1 cellular context compared by ENCODE assay signal in genomic region chr16:11742536-11743307, GRCh38.
TF ChIP-seq lines count a peak whose summit lies in the region.

TXNDC11 (minus strand) TSS chr16:11742857; CDS start chr16:11742730, 127 bp downstream.

TF ChIP-seq in WTC11, 78 proteins besides CTCF, POLR2A, EP300 and RAD21 (continued from another document and continues in another):
- no peak for TF ChIP-seq ARID4B (CRISPR knock-in tag; IDR thresholded peaks at IDR 0.05; ENCODE audit: borderline replicate concordance)
- no peak for TF ChIP-seq E2F1 (CRISPR knock-in tag; IDR thresholded peaks at IDR 0.05)
- no peak for TF ChIP-seq CDX4 (CRISPR knock-in tag; IDR thresholded peaks at IDR 0.05; ENCODE audit: borderline replicate concordance)
- TF ChIP-seq SP1 (CRISPR knock-in tag; conservative IDR thresholded peaks at IDR 0.05): peak; percentile 97
- TF ChIP-seq E2F5 (CRISPR knock-in tag; IDR thresholded peaks at IDR 0.05): peak; percentile 82; the same call in 1 of the 2 replicates
- TF ChIP-seq ZNF263 (CRISPR knock-in tag; IDR thresholded peaks at IDR 0.05; ENCODE audit: low read depth): no peak
- no peak for TF ChIP-seq ZNF281 (CRISPR knock-in tag; IDR thresholded peaks at IDR 0.05)
- TF ChIP-seq ZNF121 (CRISPR knock-in tag; IDR thresholded peaks at IDR 0.05): no peak; the same call in 1 of the 2 replicates
- peak; percentile 89 for TF ChIP-seq FOXP1 (CRISPR knock-in tag; IDR thresholded peaks at IDR 0.05; ENCODE audit: borderline replicate concordance)
- no peak for TF ChIP-seq USF2 (CRISPR knock-in tag; IDR thresholded peaks at IDR 0.05)
- TF ChIP-seq E2F4 (CRISPR knock-in tag; IDR thresholded peaks at IDR 0.05; ENCODE audit: borderline replicate concordance, low read depth): peak; percentile 64; the same call in 1 of the 2 replicates
- TF ChIP-seq ESRRA (CRISPR knock-in tag; IDR thresholded peaks at IDR 0.05; ENCODE audit: borderline replicate concordance): peak; percentile 63; the same call in 1 of the 2 replicates
- 0 out of 2 replicates have a peak, but pooled peaks have one; percentile 25 for TF ChIP-seq HMGXB4 (CRISPR knock-in tag; IDR thresholded peaks at IDR 0.05)
- no peak for TF ChIP-seq IRF2 (CRISPR knock-in tag; IDR thresholded peaks at IDR 0.05; ENCODE audit: borderline replicate concordance, low read depth)
- TF ChIP-seq CREB1 (CRISPR knock-in tag; IDR thresholded peaks at IDR 0.05): no peak; the same call in 1 of the 2 replicates
- TF ChIP-seq FOXJ3 (CRISPR knock-in tag; IDR thresholded peaks at IDR 0.05; ENCODE audit: borderline replicate concordance): no peak
- no peak for TF ChIP-seq PRDM15 (CRISPR knock-in tag; IDR thresholded peaks at IDR 0.05)
- TF ChIP-seq JAZF1 (CRISPR knock-in tag; IDR thresholded peaks at IDR 0.05): no peak
- no peak for TF ChIP-seq NR1H2 (CRISPR knock-in tag; IDR thresholded peaks at IDR 0.05)
- TF ChIP-seq NFATC4 (CRISPR knock-in tag; IDR thresholded peaks at IDR 0.05): no peak
- TF ChIP-seq JUN (CRISPR knock-in tag; IDR thresholded peaks at IDR 0.05): 0 out of 2 replicates have a peak, but pooled peaks have one; percentile 40
- no peak for TF ChIP-seq AR (CRISPR knock-in tag; IDR thresholded peaks at IDR 0.05)
- TF ChIP-seq ATF2 (CRISPR knock-in tag; IDR thresholded peaks at IDR 0.05; ENCODE audit: borderline replicate concordance, low read depth): no peak
- 0 out of 2 replicates have a peak, but pooled peaks have one; percentile 51 for TF ChIP-seq TCF7 (CRISPR knock-in tag; IDR thresholded peaks at IDR 0.05; ENCODE audit: low read depth)
- TF ChIP-seq ZNF219 (CRISPR knock-in tag; IDR thresholded peaks at IDR 0.05; ENCODE audit: borderline replicate concordance): no peak
- no peak for TF ChIP-seq TP53 (CRISPR knock-in tag; IDR thresholded peaks at IDR 0.05)
- TF ChIP-seq ZNF416 (CRISPR knock-in tag; IDR thresholded peaks at IDR 0.05): peak; percentile 64; the same call in 1 of the 2 replicates
- TF ChIP-seq ZSCAN18 (CRISPR knock-in tag; IDR thresholded peaks at IDR 0.05): no peak
